Comparison of ENCODE assay signal across 29 cellular contexts in the genomic region with DNA sequence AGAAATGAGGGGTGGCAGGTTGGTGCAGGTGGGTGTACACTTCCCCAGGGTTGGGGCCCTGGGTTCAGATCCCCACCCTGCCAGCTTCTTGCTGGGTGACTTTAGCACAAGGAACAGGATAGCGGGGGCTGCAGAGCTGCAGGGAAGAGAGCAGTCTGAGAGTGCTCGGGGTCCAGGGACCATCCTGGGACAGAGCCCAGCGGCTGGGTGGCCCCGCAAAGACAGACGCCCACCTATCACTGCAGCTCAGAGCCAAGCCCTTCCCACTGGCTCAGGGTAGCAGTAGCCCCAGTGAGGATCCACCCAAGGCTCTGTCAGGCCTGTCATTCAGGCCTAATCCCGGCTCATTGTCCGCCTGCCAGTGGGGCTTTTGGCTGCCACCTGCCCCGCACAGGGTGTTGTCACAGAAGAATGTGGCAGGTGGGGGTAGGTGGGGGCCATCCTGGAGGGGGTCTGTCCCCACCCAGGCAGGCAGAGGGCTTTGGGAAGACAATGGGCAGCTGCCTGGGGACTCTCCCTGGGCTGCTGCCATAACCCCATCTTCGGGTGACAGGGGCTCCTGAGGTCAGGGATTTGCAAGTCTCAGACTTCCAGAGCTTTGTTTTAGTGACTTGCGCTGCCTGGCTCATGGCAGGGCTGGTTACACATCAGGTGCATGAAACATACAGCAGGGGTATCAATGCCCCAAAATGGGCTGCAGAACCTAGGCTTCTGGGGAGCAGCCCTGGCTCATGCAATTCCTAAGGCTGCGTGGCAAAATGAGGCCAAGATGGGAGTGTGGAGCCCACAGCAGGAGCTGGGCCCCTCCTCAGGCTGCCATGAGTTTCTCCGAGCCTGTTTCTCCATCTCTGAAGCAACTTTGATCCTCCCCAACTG. TPM values are rescaled to one million over a fixed set of nuclear protein-coding genes. Genes with fewer than 3 reads are reported as not detected.
DNase-seq lines count a peak whose midpoint lies in the region; ATAC-seq and TF ChIP-seq lines count a peak whose summit lies in the region.
"Had no signal": no experiment of that assay in that cellular context is flagged by ENCODE, and none has a peak within 500 bp of the region (broad histone marks: within the 10 kb centered on the region; RNA-seq: fewer than 3 reads in every experiment).

No MANE protein-coding gene starts in this region.

- peaks cover 0 to 40% (median 12%) of the 10 kb centered on the region in 4 donors for H3K4me1 Mint-ChIP-seq in CD4-positive, CD25-positive, alpha-beta regulatory T cell

- H3K36me3 Mint-ChIP-seq in CD4-positive, CD25-positive, alpha-beta regulatory T cell, result peaks cover 4% of the 10 kb centered on the region
- H3K36me3 Mint-ChIP-seq: IgD-negative memory B cell had no signal

- peak; percentile 26 for DNase-seq in activated CD8-positive, alpha-beta memory T cell treated with anti-CD3 and anti-CD28 coated beads, Interleukin-2, amount 50 U/mL, for 48 hours
- DNase-seq in activated CD8-positive, alpha-beta memory T cell treated with anti-CD3 and anti-CD28 coated beads for 24 hours, result no peak
- no peak for DNase-seq in CD4-positive, CD25-positive, alpha-beta regulatory T cell
- DNase-seq in ecto neural progenitor cell (ENCODE audit: low spot score) (peak; percentile 66), sigmoid colon (peak; percentile 52), erythroblast (lab: John Stamatoyannopoulos, UW) (no peak), mucosa of gallbladder (ENCODE audit: low spot score) (no peak), NCI-H1930 (lab: John Stamatoyannopoulos, UW) (no peak)
- DNase-seq: activated CD4-positive, alpha-beta T cell treated with anti-CD3 and anti-CD28 coated beads for 48 hours; activated naive CD4-positive, alpha-beta T cell treated with Interleukin-2 at 50 U/mL for 16 hours; activated T-cell treated with anti-CD3 and anti-CD28 coated beads, Interleukin-2, amount 50 U/mL, for 72 hours; amniotic stem cell; brain microvascular endothelial cell; Calu3; DMS79; left colon; mammary epithelial cell; NCI-H1436 treated with DMSO at 0.1 percent for 48 hours; NCI-H2107; NCI-H345; NCI-H69; nephron progenitor cell; stimulated activated CD4-positive, alpha-beta T cell treated with anti-CD3 and anti-CD28 coated beads, Interleukin-15, amount 100 ng/mL, for 24 hours; stimulated activated CD4-positive, alpha-beta T cell treated with anti-CD3 and anti-CD28 coated beads, Interleukin-4, amount 100 ng/mL, for 4 hours had no signal

- H3K9me3 Mint-ChIP-seq in CD4-positive, CD25-positive, alpha-beta regulatory T cell, result peaks cover 0 to 2% (median 0%) of the 10 kb centered on the region in 7 donors
- H3K9me3 Mint-ChIP-seq: activated T-cell treated with anti-CD3 and anti-CD28 coated beads, Interleukin-2, amount 50 U/mL, for 72 hours had no signal

- H3K4me3 ChIP-seq in CD4-positive, CD25-positive, alpha-beta regulatory T cell (ENCODE audit: low read depth, low read length), result no peak overlapping the region
- no peak overlapping the region for H3K4me3 ChIP-seq in sigmoid colon
- H3K4me3 ChIP-seq: hepatocyte, tibial nerve had no signal

- intact Hi-C loops in sigmoid colon (cut with DNase I), result no loop called here

- TF ChIP-seq CTCF in sigmoid colon (IDR thresholded peaks at IDR 0.05), result no peak

- no peaks in the 10 kb centered on the region for H3K36me3 ChIP-seq in CD4-positive, CD25-positive, alpha-beta regulatory T cell (ENCODE audit: control insufficient read depth, insufficient read depth, low read length)
- H3K36me3 ChIP-seq in sigmoid colon, result no peaks in the 10 kb centered on the region
- H3K36me3 ChIP-seq: brain microvascular endothelial cell, tibial nerve had no signal

- no peak for ATAC-seq in CD4-positive, CD25-positive, alpha-beta regulatory T cell (ENCODE audit: low read depth in 2 of 2)
- ATAC-seq: activated T-cell treated with anti-CD3 and anti-CD28 coated beads, Interleukin-2, amount 50 U/mL, for 72 hours; left colon had no signal

- no peak overlapping the region for H3K4me3 Mint-ChIP-seq in CD4-positive, CD25-positive, alpha-beta regulatory T cell
- H3K4me3 Mint-ChIP-seq: activated T-cell treated with anti-CD3 and anti-CD28 coated beads, Interleukin-2, amount 50 U/mL, for 72 hours; IgD-negative memory B cell; nephron progenitor cell; T-helper 2 cell treated with Interferon-gamma antibody and Interleukin-4, amounts not matched to agents 5 μg/mL and 100 μg/mL, for 36 hours had no signal

- peak overlapping the region in 2 of 3 donors; percentile 36 to 47 for H3K27ac Mint-ChIP-seq in CD4-positive, CD25-positive, alpha-beta regulatory T cell
- H3K27ac Mint-ChIP-seq: activated T-cell treated with anti-CD3 and anti-CD28 coated beads, Interleukin-2, amount 50 U/mL, for 72 hours; IgD-negative memory B cell; nephron progenitor cell; T-helper 2 cell treated with Interferon-gamma antibody and Interleukin-4, amounts not matched to agents 5 μg/mL and 100 μg/mL, for 36 hours had no signal

- TF ChIP-seq POLR2A in sigmoid colon (IDR thresholded peaks at IDR 0.05), result no peak
- TF ChIP-seq POLR2A in erythroblast (IDR thresholded peaks at IDR 0.05; ENCODE audit: low read length), result no peak

- no peaks in the 10 kb centered on the region for H3K9me3 ChIP-seq in CD4-positive, CD25-positive, alpha-beta regulatory T cell (ENCODE audit: control insufficient read depth in 2 of 2, low read length in 2 of 2)
- H3K9me3 ChIP-seq in sigmoid colon, result peaks cover 0 to 4% (median 0%) of the 10 kb centered on the region in 4 donors

- WGBS in sigmoid colon, 2 donors, result 76 to 86% methylated on average over 12 of the region's 12 CpGs

- H3K27me3 ChIP-seq in CD4-positive, CD25-positive, alpha-beta regulatory T cell (ENCODE audit: control insufficient read depth, insufficient read depth, low read length), result no peaks in the 10 kb centered on the region
- H3K27me3 ChIP-seq in sigmoid colon, result peaks cover 0 to 10% (median 0%) of the 10 kb centered on the region in 3 donors
- H3K27me3 ChIP-seq: brain microvascular endothelial cell, hepatocyte, tibial nerve had no signal

- no peak overlapping the region for H3K27ac ChIP-seq in CD4-positive, CD25-positive, alpha-beta regulatory T cell (ENCODE audit: insufficient read depth, low read length, poor library complexity, severe bottlenecking)
- no peak overlapping the region for H3K27ac ChIP-seq in sigmoid colon
- H3K27ac ChIP-seq: brain microvascular endothelial cell, hepatocyte, tibial nerve had no signal

- no peak for TF ChIP-seq EP300 in sigmoid colon (IDR thresholded peaks at IDR 0.05)

- no peaks in the 10 kb centered on the region for H3K27me3 Mint-ChIP-seq in CD4-positive, CD25-positive, alpha-beta regulatory T cell

- H3K4me1 ChIP-seq in CD4-positive, CD25-positive, alpha-beta regulatory T cell (ENCODE audit: control insufficient read depth, insufficient read depth, low read length, poor library complexity, severe bottlenecking), result peaks cover 20% of the 10 kb centered on the region
- H3K4me1 ChIP-seq in sigmoid colon, result no peaks in the 10 kb centered on the region
- H3K4me1 ChIP-seq: tibial nerve had no signal

RNA-seq across cellular contexts. Expression of a gene that starts 52.1 kb away (rescaled TPM):
- total RNA-seq in CD4-positive, CD25-positive, alpha-beta regulatory T cell, result not detected
- not detected for polyA plus RNA-seq in CD4-positive, CD25-positive, alpha-beta regulatory T cell
- total RNA-seq in sigmoid colon (not detected), mucosa of gallbladder (2.9 TPM)
- under 1 TPM in 1 of 3 donors, not detected in 2; 0.23 TPM for polyA plus RNA-seq in sigmoid colon
- total RNA-seq: Calu3, cerebellum, mammary epithelial cell, tibial nerve had no signal

Comparison
In these comparisons a context has a peak if more than half of its experiments do, and no peak if none do; other contexts are left out.
1. DNase-seq: peak in activated CD8-positive, alpha-beta memory T cell treated with anti-CD3 and anti-CD28 coated beads, Interleukin-2, amount 50 U/mL, for 48 hours (single experiment), ecto neural progenitor cell (single experiment) and sigmoid colon (single experiment); none in activated CD8-positive, alpha-beta memory T cell treated with anti-CD3 and anti-CD28 coated beads for 24 hours (single experiment), CD4-positive, CD25-positive, alpha-beta regulatory T cell (0 of 3), erythroblast (0 of 2), mucosa of gallbladder (single experiment) and NCI-H1930 (0 of 2).